ENCODE assay signal across 33 cellular contexts in the genomic region with DNA sequence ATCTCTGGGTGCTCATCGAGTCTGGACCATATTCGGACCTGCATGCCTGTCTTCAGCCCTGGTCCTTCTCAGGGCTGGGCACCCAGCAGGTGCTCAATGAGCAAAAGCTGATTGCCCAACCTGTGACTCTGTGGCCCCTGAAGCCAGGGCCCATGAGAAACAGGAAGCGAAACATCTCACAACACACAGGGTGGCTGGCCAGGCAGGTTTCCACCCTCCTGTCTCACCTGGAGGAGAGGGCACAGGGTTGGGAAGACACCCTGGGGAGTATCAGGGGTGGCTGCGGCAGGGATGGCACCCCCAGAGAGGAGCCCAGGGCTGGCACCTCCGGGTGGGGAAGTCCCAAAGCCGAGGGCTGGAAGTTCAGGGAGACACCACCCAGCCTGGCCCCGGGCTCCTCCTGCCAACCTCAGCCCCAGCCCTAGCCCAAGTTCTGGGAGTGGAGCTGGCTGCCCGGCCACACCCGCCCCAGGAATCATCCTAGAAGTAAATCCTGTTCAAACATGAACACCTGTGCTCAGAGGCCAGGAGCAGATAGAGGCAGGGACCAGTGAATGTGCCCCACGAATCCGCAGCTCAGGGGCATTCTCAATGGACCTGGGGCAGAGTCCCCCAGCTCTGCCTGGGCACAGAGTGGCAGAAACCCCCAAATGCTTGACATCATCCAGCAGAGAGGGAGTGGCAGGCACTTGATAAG. TPM values are rescaled to one million over a fixed set of nuclear protein-coding genes. Genes with fewer than 3 reads are reported as not detected.
A peak's percentile ranks its signal among the peaks of the same experiment; 100 is the strongest.
DNase-seq lines count a peak whose midpoint lies in the region; ATAC-seq, FAIRE-seq and TF ChIP-seq lines count a peak whose summit lies in the region.
"Had no signal": no experiment of that assay in that cellular context is flagged by ENCODE, and none has a peak within 500 bp of the region (broad histone marks: within the 10 kb centered on the region; RNA-seq: fewer than 3 reads in every experiment).

No MANE protein-coding gene starts in this region.

- H3K27ac ChIP-seq in RWPE1 (peak overlapping the region; percentile 35), esophagus squamous epithelium (peak overlapping the region; percentile 14 to 71 (median 67)), small intestine (ENCODE audit: low read depth in 1 of 2, low read length in 1 of 2) (peak overlapping the region in 1 of 2 donors; percentile 28)
- H3K27ac ChIP-seq: breast epithelium, HL-60, KMS-11, prostate gland, tibial nerve had no signal

- no peak overlapping the region for H3K4me3 ChIP-seq in esophagus squamous epithelium
- H3K4me3 ChIP-seq in small intestine (ENCODE audit: low read depth in 1 of 2, low read length in 2 of 2): no peak overlapping the region
- H3K4me3 ChIP-seq: breast epithelium, prostate gland, tibial nerve had no signal

- H3K27me3 ChIP-seq in esophagus squamous epithelium (peaks cover 0 to 8% (median 0%) of the 10 kb centered on the region in 4 donors), small intestine (ENCODE audit: control insufficient read depth in 2 of 2, insufficient read depth in 2 of 2, low read length in 2 of 2) (no peaks in the 10 kb centered on the region)
- H3K27me3 ChIP-seq: breast epithelium had no signal

- no peak for TF ChIP-seq CTCF in RWPE1 (conservative IDR thresholded peaks at IDR 0.05; ENCODE audit: low read depth)
- no peak for TF ChIP-seq CTCF in esophagus squamous epithelium (IDR thresholded peaks at IDR 0.05)

- 44 to 59% methylated on average over 6 of the region's 11 CpGs for WGBS in esophagus squamous epithelium, 2 donors
- 14 to 64% (median 39%) methylated on average over 10 to 11 of the region's 11 CpGs for WGBS in small intestine, 3 donors

- H3K36me3 ChIP-seq in esophagus squamous epithelium (no peaks in the 10 kb centered on the region), small intestine (ENCODE audit: control insufficient read depth in 2 of 2, insufficient read depth in 2 of 2, low read length in 2 of 2) (no peaks in the 10 kb centered on the region)
- H3K36me3 ChIP-seq: breast epithelium, prostate gland had no signal

- H3K4me1 ChIP-seq in esophagus squamous epithelium (peaks cover 6 to 21% (median 10%) of the 10 kb centered on the region in 3 donors), small intestine (ENCODE audit: control insufficient read depth in 2 of 2, insufficient read depth in 1 of 2, low read depth in 1 of 2, low read length in 1 of 2) (peaks cover 0 to 5% of the 10 kb centered on the region in 2 donors)
- H3K4me1 ChIP-seq: breast epithelium, prostate gland had no signal

- DNase-seq in HPDE6-E6E7 (ENCODE audit: extremely low spot score) (peak; percentile 64), RWPE1 (ENCODE audit: low spot score) (peak; percentile 57), esophagus squamous epithelium (lab: John Stamatoyannopoulos, UW) (no peak), small intestine (peak; percentile 79), HEK293T (ENCODE audit: extremely low spot score) (no peak), NCI-H526 (lab: John Stamatoyannopoulos, UW) (no peak)
- DNase-seq: ACHN; activated CD4-positive, alpha-beta T cell treated with anti-CD3 and anti-CD28 coated beads for 36 hours; activated CD8-positive, alpha-beta T cell treated with anti-CD3 and anti-CD28 coated beads, Interleukin-2, amount 10 ng/mL, durations not matched to agents 7 days and 5 days; CD4-positive, alpha-beta memory T cell; glutamatergic neuron; H9; midbrain; naive thymus-derived CD8-positive, alpha-beta T cell; NCI-H1436 treated with DMSO at 0.1 percent for 48 hours; NCI-H2081 treated with DMSO at 0.1 percent for 48 hours; NCI-H345; nucleus accumbens; SK-N-SH; stimulated activated CD4-positive, alpha-beta T cell treated with anti-CD3 and anti-CD28 coated beads, Interleukin-12 subunit alpha, Interleukin-12 subunit beta, amount 100 ng/mL, for 4 hours; stimulated activated CD4-positive, alpha-beta T cell treated with anti-CD3 and anti-CD28 coated beads, Interleukin-2, amount 100 ng/mL, for 48 hours; T-helper 17 cell had no signal

- ATAC-seq in GM19455 (IDR thresholded peaks at IDR 0.05; ENCODE audit: unreplicated experiment) (no peak), GM19324 (IDR thresholded peaks at IDR 0.05; ENCODE audit: low FRiP score, unreplicated experiment) (no peak)
- ATAC-seq: activated CD4-positive, alpha-beta T cell treated with anti-CD3 and anti-CD28 coated beads for 36 hours; activated CD8-positive, alpha-beta T cell treated with anti-CD3 and anti-CD28 coated beads, Interleukin-2, amount 10 ng/mL, durations not matched to agents 7 days and 5 days; naive thymus-derived CD8-positive, alpha-beta T cell; sciatic nerve; T-helper 17 cell had no signal

- no peaks in the 10 kb centered on the region for H3K9me3 ChIP-seq in esophagus squamous epithelium
- no peaks in the 10 kb centered on the region for H3K9me3 ChIP-seq in small intestine (ENCODE audit: control insufficient read depth, low read depth)
- H3K9me3 ChIP-seq: breast epithelium, prostate gland, SK-N-SH, tibial nerve had no signal

- CTCF ChIA-PET in RWPE1 (lab: Yijun Ruan, JAX) (interaction anchor here (0.6 kb wide), 1 partner anchor 37 kb away, joined by 5 read pairs; no protein-coding TSS in a partner anchor), HEK293T (lab: Yijun Ruan, JAX) (no interaction called here)

- intact Hi-C loops in esophagus squamous epithelium (cut with DNase I): no loop called here

- POLR2A ChIA-PET in RWPE1 (lab: Yijun Ruan, JAX; ENCODE audit: low non-redundant PET): interaction anchor here (0.7 kb wide), 1 partner anchor 270 kb away, joined by 3 read pairs; no protein-coding TSS in a partner anchor
- POLR2A ChIA-PET in HEK293T (lab: Yijun Ruan, JAX): no interaction called here

- no peak for FAIRE-seq in small intestine (lab: Jason Lieb, UNC)
- FAIRE-seq: endothelial cell of umbilical vein, GM12892, islet of Langerhans had no signal

- TF ChIP-seq POLR2A in esophagus squamous epithelium (IDR thresholded peaks at IDR 0.05): no peak

TF ChIP-seq in HEK293T, 16 proteins besides CTCF, POLR2A, EP300 and RAD21:
- TF ChIP-seq BHLHE40 (IDR thresholded peaks at IDR 0.05; ENCODE audit: borderline replicate concordance) (no peak), LEF1 (IDR thresholded peaks at IDR 0.05; ENCODE audit: borderline replicate concordance) (no peak), FOXK2 (IDR thresholded peaks at IDR 0.05) (no peak), FOXA1 (IDR thresholded peaks at IDR 0.05) (no peak), ZNF384 (IDR thresholded peaks at IDR 0.05) (no peak), FOXM1 (IDR thresholded peaks at IDR 0.05; ENCODE audit: borderline replicate concordance) (no peak), HDGF (IDR thresholded peaks at IDR 0.05; ENCODE audit: borderline replicate concordance) (no peak), ARNT (IDR thresholded peaks at IDR 0.05) (no peak), CTBP1 (IDR thresholded peaks at IDR 0.05; ENCODE audit: borderline replicate concordance) (no peak), NFRKB (IDR thresholded peaks at IDR 0.05) (no peak), SUZ12 (IDR thresholded peaks at IDR 0.05) (no peak), TARDBP (IDR thresholded peaks at IDR 0.05) (no peak), ELF4 (IDR thresholded peaks at IDR 0.05) (no peak), SP1 (IDR thresholded peaks at IDR 0.05) (no peak), L3MBTL2 (conservative IDR thresholded peaks at IDR 0.05) (no peak)
- TF ChIP-seq, protein P1, sequence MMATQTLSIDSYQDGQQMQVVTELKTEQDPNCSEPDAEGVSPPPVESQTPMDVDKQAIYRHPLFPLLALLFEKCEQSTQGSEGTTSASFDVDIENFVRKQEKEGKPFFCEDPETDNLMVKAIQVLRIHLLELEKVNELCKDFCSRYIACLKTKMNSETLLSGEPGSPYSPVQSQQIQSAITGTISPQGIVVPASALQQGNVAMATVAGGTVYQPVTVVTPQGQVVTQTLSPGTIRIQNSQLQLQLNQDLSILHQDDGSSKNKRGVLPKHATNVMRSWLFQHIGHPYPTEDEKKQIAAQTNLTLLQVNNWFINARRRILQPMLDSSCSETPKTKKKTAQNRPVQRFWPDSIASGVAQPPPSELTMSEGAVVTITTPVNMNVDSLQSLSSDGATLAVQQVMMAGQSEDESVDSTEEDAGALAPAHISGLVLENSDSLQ (IDR thresholded peaks at IDR 0.05): no peak

RNA-seq across cellular contexts. Expression of a gene that starts 54.6 kb away (rescaled TPM):
- 1 to 10 TPM; 1.9 to 6.8 (median 5.0) TPM for total RNA-seq in esophagus squamous epithelium
- 10 to 100 TPM; 15.9 to 22.8 (median 15.9) TPM for polyA plus RNA-seq in small intestine
- polyA plus RNA-seq: CD4-positive, alpha-beta memory T cell; naive thymus-derived CD8-positive, alpha-beta T cell had no signal

Comparison
In these comparisons a context has a peak if more than half of its experiments do, and no peak if none do; other contexts are left out.
1. DNase-seq: peak in HPDE6-E6E7 (single experiment), RWPE1 (single experiment) and small intestine (single experiment); none in esophagus squamous epithelium (single experiment), HEK293T (single experiment) and NCI-H526 (0 of 2).